In genomic region chr15:31329640-31330010, GRCh38 we compare ENCODE assay signal across 1 cellular context.
TF ChIP-seq lines count a peak whose summit lies in the region.

No MANE protein-coding gene starts in this region.

TF ChIP-seq in H1, 55 proteins besides CTCF, POLR2A, EP300 and RAD21 (continued from another document):
- TF ChIP-seq ATF2 (IDR thresholded peaks at IDR 0.05; ENCODE audit: low read length) (no peak), TCF12 (IDR thresholded peaks at IDR 0.05; ENCODE audit: low read depth, low read length) (no peak), MAFK (IDR thresholded peaks at IDR 0.05; ENCODE audit: low read depth, low read length) (no peak), USF2 (IDR thresholded peaks at IDR 0.05; ENCODE audit: low read length) (no peak), RBBP5 (IDR thresholded peaks at IDR 0.05; ENCODE audit: borderline replicate concordance, low read depth, low read length) (no peak), EZH2 (IDR thresholded peaks at IDR 0.05; ENCODE audit: low read depth, low read length, severe bottlenecking) (no peak)
TF ChIP-seq in H1: peak in this region for 0.
